Comparison of ENCODE assay signal across 1 cellular context in the genomic region with DNA sequence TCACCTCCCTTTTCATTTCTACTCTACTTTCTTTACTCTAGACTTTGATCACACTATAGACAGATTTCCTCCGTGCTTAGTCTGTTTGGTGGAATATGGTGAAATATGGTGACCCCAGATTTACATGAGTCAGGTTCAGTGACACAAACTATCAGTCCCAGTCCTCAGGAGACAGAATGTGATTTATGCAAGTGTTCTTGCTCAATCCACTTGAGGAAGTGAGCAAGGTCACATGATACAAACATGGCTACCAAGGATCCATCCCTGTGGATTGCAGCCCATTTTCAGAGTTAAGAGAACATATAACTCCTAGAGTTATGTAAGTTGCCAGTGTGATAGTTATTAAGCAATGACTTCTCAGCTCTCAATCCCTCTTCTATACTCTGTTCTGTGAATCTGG.
TF ChIP-seq lines count a peak whose summit lies in the region.

No MANE protein-coding gene starts in this region.

TF ChIP-seq in K562, 482 proteins besides CTCF, POLR2A, EP300 and RAD21 (continued from another document):
- TF ChIP-seq, protein P1, sequence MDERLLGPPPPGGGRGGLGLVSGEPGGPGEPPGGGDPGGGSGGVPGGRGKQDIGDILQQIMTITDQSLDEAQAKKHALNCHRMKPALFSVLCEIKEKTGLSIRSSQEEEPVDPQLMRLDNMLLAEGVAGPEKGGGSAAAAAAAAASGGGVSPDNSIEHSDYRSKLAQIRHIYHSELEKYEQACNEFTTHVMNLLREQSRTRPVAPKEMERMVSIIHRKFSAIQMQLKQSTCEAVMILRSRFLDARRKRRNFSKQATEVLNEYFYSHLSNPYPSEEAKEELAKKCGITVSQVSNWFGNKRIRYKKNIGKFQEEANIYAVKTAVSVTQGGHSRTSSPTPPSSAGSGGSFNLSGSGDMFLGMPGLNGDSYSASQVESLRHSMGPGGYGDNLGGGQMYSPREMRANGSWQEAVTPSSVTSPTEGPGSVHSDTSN (CRISPR knock-in tag; IDR thresholded peaks at IDR 0.05; ENCODE audit: low read depth) = no peak
- TF ChIP-seq, protein P1 (tag; conservative IDR thresholded peaks at IDR 0.05; ENCODE audit: low read depth) = peak; percentile 89
- TF ChIP-seq PHB2 (IDR thresholded peaks at IDR 0.05; ENCODE audit: low read depth) = no peak
- peak; percentile 54 for TF ChIP-seq MEIS2 (IDR thresholded peaks at IDR 0.05; ENCODE audit: partially characterized antibody)
- TF ChIP-seq, protein P2, sequence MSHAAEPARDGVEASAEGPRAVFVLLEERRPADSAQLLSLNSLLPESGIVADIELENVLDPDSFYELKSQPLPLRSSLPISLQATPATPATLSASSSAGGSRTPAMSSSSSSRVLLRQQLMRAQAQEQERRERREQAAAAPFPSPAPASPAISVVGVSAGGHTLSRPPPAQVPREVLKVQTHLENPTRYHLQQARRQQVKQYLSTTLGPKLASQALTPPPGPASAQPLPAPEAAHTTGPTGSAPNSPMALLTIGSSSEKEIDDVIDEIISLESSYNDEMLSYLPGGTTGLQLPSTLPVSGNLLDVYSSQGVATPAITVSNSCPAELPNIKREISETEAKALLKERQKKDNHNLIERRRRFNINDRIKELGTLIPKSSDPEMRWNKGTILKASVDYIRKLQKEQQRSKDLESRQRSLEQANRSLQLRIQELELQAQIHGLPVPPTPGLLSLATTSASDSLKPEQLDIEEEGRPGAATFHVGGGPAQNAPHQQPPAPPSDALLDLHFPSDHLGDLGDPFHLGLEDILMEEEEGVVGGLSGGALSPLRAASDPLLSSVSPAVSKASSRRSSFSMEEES (CRISPR knock-in tag; IDR thresholded peaks at IDR 0.05) = peak; percentile 55
- TF ChIP-seq U2AF1 (optimal IDR thresholded peaks at IDR 0.05; ENCODE audit: low read depth, low read length) = no peak
- no peak for TF ChIP-seq BRCA1 (IDR thresholded peaks at IDR 0.05)
- TF ChIP-seq BRCA1 (CRISPR knock-in tag; IDR thresholded peaks at IDR 0.05) = no peak
- no peak for TF ChIP-seq MCM5 (IDR thresholded peaks at IDR 0.05; ENCODE audit: low read depth)
